ENCODE assay signal across 20 cellular contexts in the genomic region with DNA sequence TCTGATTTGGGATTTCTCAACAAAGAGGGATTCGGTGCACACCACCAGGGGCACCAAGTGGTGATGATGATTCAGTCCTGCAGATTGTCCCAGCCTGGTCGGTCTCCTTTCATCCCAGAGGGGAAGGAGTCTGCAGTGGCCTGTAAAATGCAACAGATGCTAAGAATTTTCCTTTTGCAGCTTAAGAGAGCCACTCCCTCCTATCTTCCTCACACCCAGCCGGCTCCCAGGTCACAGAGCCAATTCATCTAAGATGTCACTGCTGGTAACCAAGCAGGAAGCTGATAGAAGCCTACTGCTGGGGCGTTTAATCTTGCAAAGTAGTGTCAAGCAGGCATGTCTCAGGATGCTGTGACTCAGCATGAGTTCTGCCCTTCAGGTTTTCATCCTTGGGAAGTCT.
A peak's percentile ranks its signal among the peaks of the same experiment; 100 is the strongest.
DNase-seq lines count a peak whose midpoint lies in the region; ATAC-seq and TF ChIP-seq lines count a peak whose summit lies in the region.
"Had no signal": no experiment of that assay in that cellular context is flagged by ENCODE, and none has a peak within 500 bp of the region (broad histone marks: within the 10 kb centered on the region; RNA-seq: fewer than 3 reads in every experiment).

No MANE protein-coding gene starts in this region.

- no peaks in the 10 kb centered on the region for H3K4me1 ChIP-seq in HEK293 (ENCODE audit: control insufficient read depth, insufficient read depth, low read length)
- no peaks in the 10 kb centered on the region for H3K4me1 ChIP-seq in mesenchymal stem cell (ENCODE audit: control insufficient read depth, insufficient read depth, low read depth, low read length)
- H3K4me1 ChIP-seq: breast epithelium, tibial nerve had no signal

- H3K9me3 ChIP-seq in HEK293 (ENCODE audit: control insufficient read depth, insufficient read depth, low read depth, low read length) (no peaks in the 10 kb centered on the region), mesenchymal stem cell (ENCODE audit: control insufficient read depth, low read length) (no peaks in the 10 kb centered on the region)
- H3K9me3 ChIP-seq: breast epithelium, gastrocnemius medialis, tibial nerve had no signal

- H3K36me3 Mint-ChIP-seq in central memory CD8-positive, alpha-beta T cell (ENCODE audit: insufficient read depth), result peaks cover 3% of the 10 kb centered on the region
- peaks cover 2% of the 10 kb centered on the region for H3K36me3 Mint-ChIP-seq in activated CD8-positive, alpha-beta memory T cell treated with anti-CD3 and anti-CD28 coated beads, Interleukin-2, amount 10 ng/mL, durations not matched to agents 7 days and 5 days
- H3K36me3 Mint-ChIP-seq: CD14-positive monocyte had no signal

- peak; percentile 65 for DNase-seq in Caki2 (ENCODE audit: low read depth)
- DNase-seq in central memory CD8-positive, alpha-beta T cell (ENCODE audit: low spot score in 2 of 2), result no peak
- peak; percentile 16 for DNase-seq in mesenchymal stem cell
- DNase-seq in retina, result no peak
- DNase-seq in activated CD8-positive, alpha-beta memory T cell treated with anti-CD3 and anti-CD28 coated beads, Interleukin-2, amount 10 ng/mL, durations not matched to agents 7 days and 5 days, result no peak
- no peak for DNase-seq in NCI-H1105 (lab: John Stamatoyannopoulos, UW)
- no peak for DNase-seq in activated CD8-positive, alpha-beta memory T cell treated with anti-CD3 and anti-CD28 coated beads, Interleukin-2, amount 50 U/mL, for 4 hours
- DNase-seq: activated naive CD8-positive, alpha-beta T cell treated with anti-CD3 and anti-CD28 coated beads for 36 hours; effector memory CD4-positive, alpha-beta T cell; gastrocnemius medialis; GOT3; MM.1S; NCI-H2029; NCI-H526; stimulated activated CD4-positive, alpha-beta T cell treated with anti-CD3 and anti-CD28 coated beads, Interleukin-4, amount 100 ng/mL, for 4 hours had no signal

- H2BK12ac ChIP-seq in mesenchymal stem cell (ENCODE audit: low read length in 2 of 2), result no peak overlapping the region

- H3K4ac ChIP-seq in mesenchymal stem cell (ENCODE audit: low read depth in 1 of 2, low read length in 2 of 2), result no peak overlapping the region

- H2AK5ac ChIP-seq in mesenchymal stem cell (ENCODE audit: low read length, severe bottlenecking), result no peak overlapping the region

- H2BK5ac ChIP-seq in mesenchymal stem cell (ENCODE audit: low read depth, low read length, poor library complexity, severe bottlenecking), result no peak overlapping the region

- H3K27me3 ChIP-seq in mesenchymal stem cell (ENCODE audit: control insufficient read depth in 1 of 2, insufficient read depth in 1 of 2, low read length in 2 of 2), result peaks cover 44 to 51% of the 10 kb centered on the region in 2 experiments
- H3K27me3 ChIP-seq: breast epithelium, gastrocnemius medialis, tibial nerve had no signal

- no peak overlapping the region for H3K4me2 ChIP-seq in mesenchymal stem cell (ENCODE audit: low read length, poor library complexity, severe bottlenecking)

- 6% methylated on average over 3 of the region's 4 CpGs for WGBS in mesenchymal stem cell

- H3K23ac ChIP-seq in mesenchymal stem cell (ENCODE audit: low read length in 2 of 2), result no peak overlapping the region

- no peak overlapping the region for H4K91ac ChIP-seq in mesenchymal stem cell (ENCODE audit: low read length)

- H3K14ac ChIP-seq in mesenchymal stem cell (ENCODE audit: low read length in 2 of 2), result no peak overlapping the region

- H2AFZ ChIP-seq in mesenchymal stem cell (ENCODE audit: low read depth, low read length), result no peak overlapping the region

- no peak for TF ChIP-seq CTCF in HEK293 (tag by site-specific recombination; IDR thresholded peaks at IDR 0.05)

- H3K9me3 Mint-ChIP-seq in central memory CD8-positive, alpha-beta T cell, result no peaks in the 10 kb centered on the region
- no peaks in the 10 kb centered on the region for H3K9me3 Mint-ChIP-seq in activated CD8-positive, alpha-beta memory T cell treated with anti-CD3 and anti-CD28 coated beads, Interleukin-2, amount 10 ng/mL, durations not matched to agents 7 days and 5 days (ENCODE audit: low read depth)
- H3K9me3 Mint-ChIP-seq: activated naive CD8-positive, alpha-beta T cell treated with anti-CD3 and anti-CD28 coated beads for 36 hours; CD14-positive monocyte had no signal

- ATAC-seq in central memory CD8-positive, alpha-beta T cell (replicated peaks; ENCODE audit: extremely low read depth, poor library complexity, severe bottlenecking), result no peak
- ATAC-seq in activated CD8-positive, alpha-beta memory T cell treated with anti-CD3 and anti-CD28 coated beads, Interleukin-2, amount 10 ng/mL, durations not matched to agents 7 days and 5 days, result no peak
- ATAC-seq: gastrocnemius medialis, Panc1 had no signal

- H3K27ac Mint-ChIP-seq in central memory CD8-positive, alpha-beta T cell (ENCODE audit: low read depth), result peak overlapping the region; percentile 33
- no peak overlapping the region for H3K27ac Mint-ChIP-seq in activated CD8-positive, alpha-beta memory T cell treated with anti-CD3 and anti-CD28 coated beads, Interleukin-2, amount 10 ng/mL, durations not matched to agents 7 days and 5 days
- H3K27ac Mint-ChIP-seq: activated naive CD8-positive, alpha-beta T cell treated with anti-CD3 and anti-CD28 coated beads for 36 hours; CD14-positive monocyte had no signal

- H3K36me3 ChIP-seq in HEK293 (ENCODE audit: control insufficient read depth in 2 of 2, insufficient read depth in 1 of 2, low read length in 2 of 2) (no peaks in the 10 kb centered on the region), mesenchymal stem cell (ENCODE audit: control insufficient read depth in 1 of 2, insufficient read depth in 2 of 2, low read depth in 1 of 2, low read length in 2 of 2) (no peaks in the 10 kb centered on the region)
- H3K36me3 ChIP-seq: breast epithelium, gastrocnemius medialis, tibial nerve had no signal

- H3K79me1 ChIP-seq in mesenchymal stem cell (replicated peaks; ENCODE audit: low read length, poor library complexity, severe bottlenecking), result no peaks in the 10 kb centered on the region

- H3K4me3 ChIP-seq in HEK293 (ENCODE audit: low read depth, low read length) (no peak overlapping the region), mesenchymal stem cell (ENCODE audit: insufficient read depth in 1 of 2, low read depth in 1 of 2, low read length in 2 of 2) (no peak overlapping the region)
- H3K4me3 ChIP-seq: breast epithelium, gastrocnemius medialis, tibial nerve had no signal

- POLR2A ChIA-PET in HEK293 (lab: Yijun Ruan, JAX), result no interaction called here

- H2BK120ac ChIP-seq in mesenchymal stem cell (ENCODE audit: low read depth, low read length), result no peak overlapping the region

- H3K27me3 Mint-ChIP-seq in central memory CD8-positive, alpha-beta T cell, result no peaks in the 10 kb centered on the region
- no peaks in the 10 kb centered on the region for H3K27me3 Mint-ChIP-seq in activated CD8-positive, alpha-beta memory T cell treated with anti-CD3 and anti-CD28 coated beads, Interleukin-2, amount 10 ng/mL, durations not matched to agents 7 days and 5 days
- H3K27me3 Mint-ChIP-seq: activated naive CD8-positive, alpha-beta T cell treated with anti-CD3 and anti-CD28 coated beads for 36 hours had no signal

- in situ Hi-C loops in Caki2 (cut with HindIII; ENCODE audit: low pct_unique_long_range_greater_than_20kb, low sequenced_read_pairs), result no loop called here

- no peak overlapping the region for H3K9ac ChIP-seq in mesenchymal stem cell (ENCODE audit: low read length)

- no peak overlapping the region for H3K4me3 Mint-ChIP-seq in central memory CD8-positive, alpha-beta T cell
- H3K4me3 Mint-ChIP-seq in activated CD8-positive, alpha-beta memory T cell treated with anti-CD3 and anti-CD28 coated beads, Interleukin-2, amount 10 ng/mL, durations not matched to agents 7 days and 5 days, result no peak overlapping the region
- H3K4me3 Mint-ChIP-seq: activated naive CD8-positive, alpha-beta T cell treated with anti-CD3 and anti-CD28 coated beads for 36 hours; CD14-positive monocyte had no signal

- H3K4me1 Mint-ChIP-seq in central memory CD8-positive, alpha-beta T cell, result peaks cover 42% of the 10 kb centered on the region
- H3K4me1 Mint-ChIP-seq in activated CD8-positive, alpha-beta memory T cell treated with anti-CD3 and anti-CD28 coated beads, Interleukin-2, amount 10 ng/mL, durations not matched to agents 7 days and 5 days, result peaks cover 22% of the 10 kb centered on the region
- H3K4me1 Mint-ChIP-seq: CD14-positive monocyte had no signal

- H2BK15ac ChIP-seq in mesenchymal stem cell (ENCODE audit: low read depth, poor library complexity, severe bottlenecking), result no peak overlapping the region

- no peak overlapping the region for H3K18ac ChIP-seq in mesenchymal stem cell (ENCODE audit: low read depth in 1 of 2, low read length in 2 of 2)

- H3K27ac ChIP-seq in HEK293 (ENCODE audit: extremely low read depth, low read depth, low read length) (no peak overlapping the region), mesenchymal stem cell (ENCODE audit: low read length, poor library complexity, severe bottlenecking) (no peak overlapping the region)
- H3K27ac ChIP-seq: breast epithelium, gastrocnemius medialis, tibial nerve had no signal

- CTCF ChIA-PET in HEK293 (lab: Yijun Ruan, JAX), result interaction anchor here (0.6 kb wide), 2 partner anchors 17 to 133 kb away, joined by 3 read pairs; no protein-coding TSS in a partner anchor
- CTCF ChIA-PET in activated CD8-positive, alpha-beta memory T cell treated with anti-CD3 and anti-CD28 coated beads, Interleukin-2, amount 10 ng/mL, durations not matched to agents 7 days and 5 days (lab: Charles Lee), result no interaction called here

- H4K8ac ChIP-seq in mesenchymal stem cell (ENCODE audit: low read length), result peak overlapping the region; percentile 7

TF ChIP-seq in HEK293, 187 proteins besides CTCF, POLR2A, EP300 and RAD21:
- TF ChIP-seq ZIC2 (tag by site-specific recombination; IDR thresholded peaks at IDR 0.05), result peak; percentile 61; the same call in 1 of the 2 replicates
- TF ChIP-seq ZNF121 (tag by site-specific recombination; IDR thresholded peaks at IDR 0.05), result no peak
- TF ChIP-seq ZSCAN16 (tag by site-specific recombination; IDR thresholded peaks at IDR 0.05), result no peak

Comparison
In these comparisons a context has a peak if more than half of its experiments do, and no peak if none do; other contexts are left out.
1. DNase-seq: peak in Caki2 (single experiment) and mesenchymal stem cell (single experiment); none in central memory CD8-positive, alpha-beta T cell (0 of 2), retina (single experiment), activated CD8-positive, alpha-beta memory T cell treated with anti-CD3 and anti-CD28 coated beads, Interleukin-2, amount 10 ng/mL, durations not matched to agents 7 days and 5 days (single experiment), NCI-H1105 (single experiment) and activated CD8-positive, alpha-beta memory T cell treated with anti-CD3 and anti-CD28 coated beads, Interleukin-2, amount 50 U/mL, for 4 hours (single experiment).